8 cellular contexts compared by ENCODE assay signal in the genomic region with DNA sequence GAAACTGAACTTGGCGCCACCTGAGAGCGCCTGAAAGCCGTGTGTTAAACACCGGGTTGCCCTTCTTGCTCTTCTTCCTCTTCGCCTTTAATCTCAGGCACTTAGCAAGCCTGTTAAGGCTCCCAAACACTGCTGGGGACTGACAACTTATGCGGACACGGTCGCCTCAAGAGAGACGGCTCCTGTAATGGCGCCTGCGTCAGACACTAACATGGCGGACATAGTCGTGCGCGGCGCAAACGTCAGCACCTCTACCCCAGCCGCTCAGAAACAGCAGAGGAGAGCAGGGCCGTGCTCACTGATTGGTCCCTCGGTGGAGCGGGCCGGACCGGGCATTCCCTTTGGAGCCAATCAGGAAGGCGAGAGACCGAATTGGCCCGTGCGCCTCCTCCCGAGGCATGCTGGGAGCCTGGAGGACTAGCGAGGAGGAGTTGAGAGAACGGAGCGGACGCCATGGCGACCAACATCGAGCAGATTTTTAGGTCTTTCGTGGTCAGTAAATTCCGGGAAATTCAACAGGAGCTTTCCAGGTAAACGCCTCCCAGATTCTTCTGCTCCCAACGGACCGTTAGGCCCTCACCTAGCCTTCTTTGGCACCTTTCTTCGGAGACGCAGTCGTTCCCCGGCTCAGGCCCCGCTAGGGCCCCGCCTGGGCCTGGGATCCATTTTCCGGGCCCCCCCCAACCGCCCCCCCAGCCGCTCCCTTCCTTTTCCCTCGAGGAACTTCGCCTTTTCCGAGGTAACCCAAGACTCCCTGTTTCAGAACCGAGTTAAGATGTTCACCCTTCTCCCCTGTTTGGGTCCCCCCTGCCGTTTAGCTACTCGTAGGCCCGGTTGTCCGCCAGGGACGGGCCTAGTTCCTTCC. TPM values are rescaled to one million over a fixed set of nuclear protein-coding genes. Genes with fewer than 3 reads are reported as not detected.
DNase-seq lines count a peak whose midpoint lies in the region; ATAC-seq, FAIRE-seq and TF ChIP-seq lines count a peak whose summit lies in the region.

A gene with protein sequence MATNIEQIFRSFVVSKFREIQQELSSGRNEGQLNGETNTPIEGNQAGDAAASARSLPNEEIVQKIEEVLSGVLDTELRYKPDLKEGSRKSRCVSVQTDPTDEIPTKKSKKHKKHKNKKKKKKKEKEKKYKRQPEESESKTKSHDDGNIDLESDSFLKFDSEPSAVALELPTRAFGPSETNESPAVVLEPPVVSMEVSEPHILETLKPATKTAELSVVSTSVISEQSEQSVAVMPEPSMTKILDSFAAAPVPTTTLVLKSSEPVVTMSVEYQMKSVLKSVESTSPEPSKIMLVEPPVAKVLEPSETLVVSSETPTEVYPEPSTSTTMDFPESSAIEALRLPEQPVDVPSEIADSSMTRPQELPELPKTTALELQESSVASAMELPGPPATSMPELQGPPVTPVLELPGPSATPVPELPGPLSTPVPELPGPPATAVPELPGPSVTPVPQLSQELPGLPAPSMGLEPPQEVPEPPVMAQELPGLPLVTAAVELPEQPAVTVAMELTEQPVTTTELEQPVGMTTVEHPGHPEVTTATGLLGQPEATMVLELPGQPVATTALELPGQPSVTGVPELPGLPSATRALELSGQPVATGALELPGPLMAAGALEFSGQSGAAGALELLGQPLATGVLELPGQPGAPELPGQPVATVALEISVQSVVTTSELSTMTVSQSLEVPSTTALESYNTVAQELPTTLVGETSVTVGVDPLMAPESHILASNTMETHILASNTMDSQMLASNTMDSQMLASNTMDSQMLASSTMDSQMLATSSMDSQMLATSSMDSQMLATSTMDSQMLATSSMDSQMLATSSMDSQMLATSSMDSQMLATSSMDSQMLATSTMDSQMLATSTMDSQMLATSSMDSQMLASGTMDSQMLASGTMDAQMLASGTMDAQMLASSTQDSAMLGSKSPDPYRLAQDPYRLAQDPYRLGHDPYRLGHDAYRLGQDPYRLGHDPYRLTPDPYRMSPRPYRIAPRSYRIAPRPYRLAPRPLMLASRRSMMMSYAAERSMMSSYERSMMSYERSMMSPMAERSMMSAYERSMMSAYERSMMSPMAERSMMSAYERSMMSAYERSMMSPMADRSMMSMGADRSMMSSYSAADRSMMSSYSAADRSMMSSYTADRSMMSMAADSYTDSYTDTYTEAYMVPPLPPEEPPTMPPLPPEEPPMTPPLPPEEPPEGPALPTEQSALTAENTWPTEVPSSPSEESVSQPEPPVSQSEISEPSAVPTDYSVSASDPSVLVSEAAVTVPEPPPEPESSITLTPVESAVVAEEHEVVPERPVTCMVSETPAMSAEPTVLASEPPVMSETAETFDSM (N-terminal part only) (plus strand): TSS at position 399 of the 865 bp plus-strand sequence. CDS start 55 bp downstream, at position 454.

- DNase-seq in AG10803 (ENCODE audit: low read depth) (peak; percentile 99), NCI-H460 (ENCODE audit: extremely low read depth, low read depth) (peak; percentile 97), cerebellar nuclear complex (lab: John Stamatoyannopoulos, UW) (peak; percentile 95 to 96)
- DNase-seq in activated CD4-positive, CD25-positive, alpha-beta regulatory T cell treated with anti-CD3 and anti-CD28 coated beads, Interleukin-2, amount 50 U/mL, for 72 hours = peak; percentile 93
- DNase-seq in stimulated activated CD4-positive, alpha-beta T cell treated with anti-CD3 and anti-CD28 coated beads, Interleukin-12 subunit alpha, Interleukin-12 subunit beta, amount 100 ng/mL, for 4 hours = peak; percentile 92

- FAIRE-seq in islet of Langerhans (lab: Jason Lieb, UNC) = peak; percentile 27

- H3K4me3 ChIP-seq in AG10803 (ENCODE audit: low read length) = peak within 1 kb of the TSS; percentile 94

- no peak for TF ChIP-seq CTCF in AG10803 (conservative IDR thresholded peaks at IDR 0.05; ENCODE audit: low read length)

- ATAC-seq in GM19043 (IDR thresholded peaks at IDR 0.05; ENCODE audit: low read depth, unreplicated experiment) (peak; percentile 96), HG03378 (IDR thresholded peaks at IDR 0.05; ENCODE audit: unreplicated experiment) (peak; percentile 88)

RNA-seq across cellular contexts. Expression of the gene that starts here (rescaled TPM):
- total RNA-seq in NCI-H460 (2014; rRNA removed; shearing (Covaris generic)) = 68.1 and 76.1 TPM in 2 replicates
- polyA plus RNA-seq in NCI-H460 (2014; cell fraction: nucleus; rRNA removed) = 75.5 and 81.9 TPM in 2 replicates

Comparison
In these comparisons a context has a peak if more than half of its experiments do, and no peak if none do; other contexts are left out.
1. Peak in every context shown above with its lines: DNase-seq, ATAC-seq and H3K4me3 ChIP-seq.